Comparison of ENCODE assay signal across 8 cellular contexts in the genomic region with DNA sequence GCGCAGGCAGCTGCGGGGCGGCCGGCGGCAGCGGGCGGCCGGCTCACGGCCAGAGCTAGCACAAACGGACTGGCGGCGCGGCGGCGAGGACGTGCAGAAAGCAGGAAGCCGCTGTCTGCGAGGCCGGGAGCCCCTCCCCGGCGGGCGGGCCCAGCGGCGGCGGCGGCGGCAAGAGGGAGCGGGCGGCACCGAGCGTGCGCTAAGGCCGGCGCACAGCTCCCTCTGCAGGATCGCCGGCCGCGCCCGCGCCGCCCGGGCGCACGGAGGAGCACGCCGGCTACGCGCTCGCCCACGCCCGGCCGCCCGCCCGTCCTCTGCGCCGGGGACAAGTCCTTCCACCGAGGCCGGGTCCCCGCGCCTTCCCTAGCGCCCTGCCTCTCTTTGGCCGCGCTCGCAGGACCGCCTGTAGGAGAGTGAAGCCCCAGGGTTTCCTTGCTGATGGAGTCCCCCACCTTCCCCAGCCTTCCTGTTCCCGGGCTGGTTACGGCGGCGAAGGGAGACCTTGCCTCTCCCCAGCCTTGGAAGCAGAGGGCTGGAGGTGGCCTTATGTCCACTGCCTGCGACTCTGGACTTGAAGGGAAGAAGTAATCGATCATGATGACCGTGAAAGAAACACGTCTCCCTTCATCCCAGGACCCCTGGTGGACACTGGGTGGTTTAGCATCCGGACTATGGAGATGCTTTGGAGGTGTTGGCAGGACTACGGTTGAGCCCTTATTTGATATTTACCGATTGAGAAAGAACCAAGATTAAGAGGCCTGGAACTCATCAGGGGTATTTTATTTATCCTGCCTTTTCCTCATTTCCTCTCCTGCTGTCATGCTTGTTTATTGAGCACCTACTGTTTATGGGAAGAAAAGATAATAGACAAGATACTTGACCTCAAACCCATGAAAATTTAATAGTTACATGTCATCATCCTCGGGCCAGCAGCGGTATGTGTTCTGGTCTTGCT. TPM values are rescaled to one million over a fixed set of nuclear protein-coding genes. Genes with fewer than 3 reads are reported as not detected.
DNase-seq lines count a peak whose midpoint lies in the region; ATAC-seq and TF ChIP-seq lines count a peak whose summit lies in the region.

A gene (minus strand): TSS at position 102 of the 955 bp plus-strand sequence. CDS start 191 bp downstream, outside the sequence.

- H3K4me3 ChIP-seq in RWPE2 (ENCODE audit: severe bottlenecking): peak within 1 kb of the TSS; percentile 82

- ATAC-seq in GM21825 (IDR thresholded peaks at IDR 0.05; ENCODE audit: unreplicated experiment) (peak; percentile 95), RWPE2 (ENCODE audit: low read depth) (peak; percentile 91)
- peak; percentile 94 for ATAC-seq in stimulated activated naive CD8-positive, alpha-beta T cell treated with anti-CD3 and anti-CD28 coated beads, Interleukin-15, Interleukin-2, amounts not matched to agents 100 U/mL and 50 U/mL, for 24 hours

- no peaks in the 10 kb centered on the region for H3K27me3 ChIP-seq in RWPE2 (ENCODE audit: insufficient read depth, poor library complexity, severe bottlenecking)

- intact Hi-C loops in activated T-helper 2 cell treated with anti-CD3 and anti-CD28 coated beads, Interferon-gamma antibody, Interleukin-2, Interleukin-4, amounts not matched to agents 10 μg/mL and 5 μg/mL and 100 μg/mL, durations not matched to agents 14 hours and 24 hours and 36 hours (cut with micrococcal nuclease): loop anchor here (1.0 to 5.0 kb wide), 4 partner anchors 196 to 616 kb away; no protein-coding TSS in a partner anchor

- no peaks in the 10 kb centered on the region for H3K9me3 ChIP-seq in KOPT-K1 (ENCODE audit: insufficient read depth, low read length, poor library complexity, severe bottlenecking)
- no peaks in the 10 kb centered on the region for H3K9me3 ChIP-seq in RWPE2 (ENCODE audit: severe bottlenecking)

- TF ChIP-seq CTCF in RWPE2 (IDR thresholded peaks at IDR 0.05; ENCODE audit: poor library complexity, severe bottlenecking): peak; percentile 95
- TF ChIP-seq CTCF in nephron (IDR thresholded peaks at IDR 0.05; ENCODE audit: unreplicated experiment in 3 of 3): peak; percentile 82 to 94 (median 88)

- H3K9me3 Mint-ChIP-seq in activated T-helper 2 cell treated with anti-CD3 and anti-CD28 coated beads, Interferon-gamma antibody, Interleukin-2, Interleukin-4, amounts not matched to agents 10 μg/mL and 5 μg/mL and 100 μg/mL, durations not matched to agents 14 hours and 24 hours and 36 hours: no peaks in the 10 kb centered on the region
- H3K9me3 Mint-ChIP-seq in nephron: no peaks in the 10 kb centered on the region

- H3K4me1 ChIP-seq in RWPE2 (ENCODE audit: insufficient read depth, poor library complexity, severe bottlenecking): peaks cover 23% of the 10 kb centered on the region

- H3K27ac ChIP-seq in KOPT-K1 (ENCODE audit: low read depth, low read length, poor library complexity, severe bottlenecking) (peak within 1 kb of the TSS; percentile 81), RWPE2 (ENCODE audit: poor library complexity, severe bottlenecking) (peak within 1 kb of the TSS; percentile 71)

- peaks cover 45% of the 10 kb centered on the region for H3K4me1 Mint-ChIP-seq in activated T-helper 2 cell treated with anti-CD3 and anti-CD28 coated beads, Interferon-gamma antibody, Interleukin-2, Interleukin-4, amounts not matched to agents 10 μg/mL and 5 μg/mL and 100 μg/mL, durations not matched to agents 14 hours and 24 hours and 36 hours (ENCODE audit: low read depth)
- peaks cover 40% of the 10 kb centered on the region for H3K4me1 Mint-ChIP-seq in nephron

- DNase-seq in ELF-1 (ENCODE audit: low read depth, low spot score) (peak; percentile 73), RWPE2 (ENCODE audit: low spot score) (peak; percentile 85), fibroblast of peridontal ligament (ENCODE audit: extremely low read depth) (peak; percentile 80)
- DNase-seq in activated T-helper 2 cell treated with anti-CD3 and anti-CD28 coated beads, Interferon-gamma antibody, Interleukin-2, Interleukin-4, amounts not matched to agents 10 μg/mL and 5 μg/mL and 100 μg/mL, durations not matched to agents 14 hours and 24 hours and 36 hours (ENCODE audit: low spot score): peak; percentile 82
- DNase-seq in stimulated activated naive CD8-positive, alpha-beta T cell treated with anti-CD3 and anti-CD28 coated beads, Interleukin-15, Interleukin-2, amounts not matched to agents 100 U/mL and 50 U/mL, for 24 hours: peak; percentile 86

- peaks cover 7% of the 10 kb centered on the region for H3K27me3 Mint-ChIP-seq in activated T-helper 2 cell treated with anti-CD3 and anti-CD28 coated beads, Interferon-gamma antibody, Interleukin-2, Interleukin-4, amounts not matched to agents 10 μg/mL and 5 μg/mL and 100 μg/mL, durations not matched to agents 14 hours and 24 hours and 36 hours (ENCODE audit: low read depth)
- no peaks in the 10 kb centered on the region for H3K27me3 Mint-ChIP-seq in nephron (ENCODE audit: low read depth)

- peak within 1 kb of the TSS; percentile 79 for H3K27ac Mint-ChIP-seq in activated T-helper 2 cell treated with anti-CD3 and anti-CD28 coated beads, Interferon-gamma antibody, Interleukin-2, Interleukin-4, amounts not matched to agents 10 μg/mL and 5 μg/mL and 100 μg/mL, durations not matched to agents 14 hours and 24 hours and 36 hours
- H3K27ac Mint-ChIP-seq in nephron: peak within 1 kb of the TSS; percentile 76 to 89 (median 85)

- H3K36me3 Mint-ChIP-seq in activated T-helper 2 cell treated with anti-CD3 and anti-CD28 coated beads, Interferon-gamma antibody, Interleukin-2, Interleukin-4, amounts not matched to agents 10 μg/mL and 5 μg/mL and 100 μg/mL, durations not matched to agents 14 hours and 24 hours and 36 hours (ENCODE audit: low read depth): peaks cover 12% of the 10 kb centered on the region
- no peaks in the 10 kb centered on the region for H3K36me3 Mint-ChIP-seq in nephron (ENCODE audit: low read depth)

- peak within 1 kb of the TSS; percentile 96 for H3K4me3 Mint-ChIP-seq in activated T-helper 2 cell treated with anti-CD3 and anti-CD28 coated beads, Interferon-gamma antibody, Interleukin-2, Interleukin-4, amounts not matched to agents 10 μg/mL and 5 μg/mL and 100 μg/mL, durations not matched to agents 14 hours and 24 hours and 36 hours (ENCODE audit: low read depth)
- peak within 1 kb of the TSS; percentile 93 to 98 (median 97) for H3K4me3 Mint-ChIP-seq in nephron

- H3K36me3 ChIP-seq in KOPT-K1 (ENCODE audit: insufficient read depth, low read length) (no peaks in the 10 kb centered on the region), RWPE2 (ENCODE audit: low read depth) (peaks cover 4% of the 10 kb centered on the region; the same call in 1 of the 2 replicates)

RNA-seq across cellular contexts. Expression of the gene that starts here (rescaled TPM):
- total RNA-seq in activated T-helper 2 cell treated with anti-CD3 and anti-CD28 coated beads, Interferon-gamma antibody, Interleukin-2, Interleukin-4, amounts not matched to agents 10 μg/mL and 5 μg/mL and 100 μg/mL, durations not matched to agents 14 hours and 24 hours and 36 hours: 52.7 and 52.9 TPM in 2 replicates

Comparison
In these comparisons a context has a peak if more than half of its experiments do, and no peak if none do; other contexts are left out.
1. Peak in every context shown above with its lines: DNase-seq, ATAC-seq, H3K4me3 ChIP-seq and H3K27ac ChIP-seq.